In genomic region chr16:21301895-21302291, GRCh38 we compare ENCODE assay signal across 8 cellular contexts. TPM values are rescaled to one million over a fixed set of nuclear protein-coding genes. Genes with fewer than 3 reads are reported as not detected.
DNase-seq lines count a peak whose midpoint lies in the region; ATAC-seq and TF ChIP-seq lines count a peak whose summit lies in the region.

No MANE protein-coding gene starts in this region.

- H3K9me3 ChIP-seq in IMR-90 (ENCODE audit: control insufficient read depth, insufficient read depth, low read length) (no peaks in the 10 kb centered on the region), muscle layer of duodenum (ENCODE audit: control insufficient read depth in 1 of 2, low read length in 2 of 2) (no peaks in the 10 kb centered on the region)

- H3K27me3 ChIP-seq in IMR-90 (ENCODE audit: control insufficient read depth, insufficient read depth, low read length), result no peaks in the 10 kb centered on the region
- no peaks in the 10 kb centered on the region for H3K27me3 ChIP-seq in muscle layer of duodenum (ENCODE audit: low read depth, low read length)

- no peak overlapping the region; the same call in 1 of the 2 replicates for H3K14ac ChIP-seq in IMR-90 (replicated peaks; ENCODE audit: low read depth, low read length)

- TF ChIP-seq RAD21 in IMR-90 (IDR thresholded peaks at IDR 0.05; ENCODE audit: low read length), result no peak

- H2AK5ac ChIP-seq in IMR-90 (ENCODE audit: low read depth, low read length), result no peak overlapping the region

- peak overlapping the region; percentile 78 for H3K4me3 ChIP-seq in AG09309 (ENCODE audit: control insufficient read depth, low read depth, low read length)
- peak overlapping the region; percentile 71 for H3K4me3 ChIP-seq in IMR-90 (ENCODE audit: insufficient read depth, low read depth, low read length)
- H3K4me3 ChIP-seq in cardiac fibroblast (replicated peaks in 1 of 2; ENCODE audit: low read depth in 2 of 2, low read length in 2 of 2), result peak overlapping the region; percentile 82 to 86
- H3K4me3 ChIP-seq in muscle layer of duodenum (ENCODE audit: low read depth in 1 of 2, low read length in 2 of 2), result peak overlapping the region; percentile 74 to 89

- H3K36me3 ChIP-seq in IMR-90 (ENCODE audit: control insufficient read depth, insufficient read depth, low read length), result no peaks in the 10 kb centered on the region
- H3K36me3 ChIP-seq in muscle layer of duodenum (ENCODE audit: control insufficient read depth in 1 of 2, insufficient read depth in 2 of 2, low read length in 2 of 2), result no peaks in the 10 kb centered on the region

- peak overlapping the region; percentile 75 for H2AK9ac ChIP-seq in IMR-90 (replicated peaks; ENCODE audit: low read depth, low read length, poor library complexity)

- no peak for ATAC-seq in IMR-90 (ENCODE audit: low read depth)
- no peak for ATAC-seq in HG03520 (IDR thresholded peaks at IDR 0.05; ENCODE audit: unreplicated experiment)
- ATAC-seq in HG02852 (IDR thresholded peaks at IDR 0.05; ENCODE audit: unreplicated experiment), result no peak
- ATAC-seq in HG03460 (IDR thresholded peaks at IDR 0.05; ENCODE audit: unreplicated experiment), result no peak
- no peak for ATAC-seq in GM21381 (IDR thresholded peaks at IDR 0.05; ENCODE audit: unreplicated experiment)

- H3K9me1 ChIP-seq in IMR-90 (ENCODE audit: insufficient read depth, low read length), result no peaks in the 10 kb centered on the region

- peak overlapping the region; percentile 57 for H3K9ac ChIP-seq in IMR-90 (ENCODE audit: low read depth, low read length)

- H3K4me2 ChIP-seq in IMR-90 (ENCODE audit: low read depth, low read length), result peak overlapping the region; percentile 75

- dilution Hi-C loops in IMR-90 (cut with HindIII; ENCODE audit: low sequenced_read_pairs, unreplicated experiment), result no loop called here

- WGBS in IMR-90 (ENCODE audit: extremely low coverage in 2 of 2, insufficient read length in 1 of 2), 2 experiments, result 0% methylated on average over 8 of the region's 17 CpGs; no CpG with 5 or more reads in 1 of the 2 experiments

- in situ Hi-C loops in IMR-90 (cut with MboI; ENCODE audit: low sequenced_read_pairs), result no loop called here

- peaks cover 4% of the 10 kb centered on the region in 2 experiments; a peak in 2 of 4 replicates for H3K79me1 ChIP-seq in IMR-90 (ENCODE audit: low read depth in 1 of 2, low read length in 2 of 2)

- H4K91ac ChIP-seq in IMR-90 (ENCODE audit: insufficient read depth, low read depth, low read length), result no peak overlapping the region

- peak overlapping the region; percentile 26 for H3K27ac ChIP-seq in IMR-90 (ENCODE audit: insufficient read depth, low read length)
- no peak overlapping the region for H3K27ac ChIP-seq in muscle layer of duodenum (ENCODE audit: low read length)

- H2BK20ac ChIP-seq in IMR-90 (ENCODE audit: low read depth, low read length), result no peak overlapping the region

- H3K23ac ChIP-seq in IMR-90 (ENCODE audit: low read depth, low read length), result peak overlapping the region; percentile 55; the same call in 1 of the 2 replicates

- H3K4me1 ChIP-seq in IMR-90 (ENCODE audit: control insufficient read depth, insufficient read depth, low read length), result peaks cover 5% of the 10 kb centered on the region
- H3K4me1 ChIP-seq in muscle layer of duodenum (ENCODE audit: control insufficient read depth in 1 of 2, insufficient read depth in 2 of 2, low read length in 2 of 2), result peaks cover 0 to 15% of the 10 kb centered on the region in 2 donors

- peak overlapping the region; percentile 97 for H2AFZ ChIP-seq in IMR-90 (replicated peaks; ENCODE audit: low read length, poor library complexity)

- BruUV-seq in IMR-90 (replicated peaks; lab: Mats Ljungman, UMichigan), result no TSS peak

- DNase-seq in AG09309 (ENCODE audit: low read depth) (no peak), IMR-90 (peak; percentile 8), cardiac fibroblast (ENCODE audit: low read depth in 2 of 2) (no peak)

- POLR2A ChIA-PET in IMR-90 (lab: Charles Lee; ENCODE audit: unreplicated experiment), result no interaction called here

- peak overlapping the region; percentile 19; the same call in 1 of the 2 replicates for H3K56ac ChIP-seq in IMR-90 (ENCODE audit: extremely low read depth, insufficient read depth, low read length)

- H3K18ac ChIP-seq in IMR-90 (ENCODE audit: low read depth, low read length), result no peak overlapping the region

- CTCF ChIA-PET in IMR-90 (lab: Yijun Ruan, JAX), result interaction anchor here (2.0 kb wide), 1 partner anchor 113 kb away, joined by 5 read pairs; no protein-coding TSS in a partner anchor

- no peak overlapping the region for H2BK120ac ChIP-seq in IMR-90 (ENCODE audit: low read depth, low read length)

- no peak overlapping the region for H2BK15ac ChIP-seq in IMR-90 (ENCODE audit: low read depth, low read length)

- H4K5ac ChIP-seq in IMR-90 (ENCODE audit: low read depth, low read length), result no peak overlapping the region

- TF ChIP-seq CTCF in AG09309 (IDR thresholded peaks at IDR 0.05; ENCODE audit: control insufficient read depth, insufficient read depth, low read depth, low read length, missing control alignments), result no peak
- no peak for TF ChIP-seq CTCF in IMR-90 (conservative IDR thresholded peaks at IDR 0.05; ENCODE audit: low read depth, low read length)
- no peak for TF ChIP-seq CTCF in cardiac fibroblast (IDR thresholded peaks at IDR 0.05; ENCODE audit: low read depth, low read length)

- peak overlapping the region in 1 of 2 experiments; percentile 65; a peak in 3 of 4 replicates for H4K8ac ChIP-seq in IMR-90 (ENCODE audit: low read depth in 2 of 2, low read length in 2 of 2)

- H4K20me1 ChIP-seq in IMR-90 (ENCODE audit: insufficient read depth, low read length), result no peaks in the 10 kb centered on the region

- no peak for TF ChIP-seq POLR2A in IMR-90 (IDR thresholded peaks at IDR 0.05; ENCODE audit: low read depth, low read length)

- intact Hi-C loops in IMR-90 (cut with micrococcal nuclease), result loop anchor here (1.0 to 5.0 kb wide), 4 partner anchors 255 to 1375 kb away; partner anchors contain the start of genes ERI2 and REXO5

- H2BK5ac ChIP-seq in IMR-90 (ENCODE audit: low read depth, low read length, poor library complexity, severe bottlenecking), result peak overlapping the region; percentile 14

- no peak overlapping the region for H3K4ac ChIP-seq in IMR-90 (ENCODE audit: low read depth, low read length)

TF ChIP-seq in IMR-90, 13 proteins besides CTCF, POLR2A, EP300 and RAD21:
- TF ChIP-seq FOS (IDR thresholded peaks at IDR 0.05; ENCODE audit: low read depth, low read length) (no peak), MAZ (IDR thresholded peaks at IDR 0.05; ENCODE audit: borderline replicate concordance, low read depth, low read length) (no peak), USF2 (IDR thresholded peaks at IDR 0.05; ENCODE audit: low read depth, low read length) (no peak), RCOR1 (IDR thresholded peaks at IDR 0.05; ENCODE audit: insufficient replicate concordance, low read length) (no peak), MAFK (IDR thresholded peaks at IDR 0.05; ENCODE audit: low read depth, low read length) (no peak), SMC3 (IDR thresholded peaks at IDR 0.05; ENCODE audit: low read depth, low read length) (no peak), ELK1 (IDR thresholded peaks at IDR 0.05; ENCODE audit: borderline replicate concordance, low read depth, low read length) (no peak), NFE2L2 (IDR thresholded peaks at IDR 0.05; ENCODE audit: low read depth, low read length) (no peak), CHD1 (IDR thresholded peaks at IDR 0.05; ENCODE audit: low read depth, low read length) (no peak), CEBPB (IDR thresholded peaks at IDR 0.05; ENCODE audit: low read depth, low read length) (no peak), RFX5 (IDR thresholded peaks at IDR 0.05; ENCODE audit: low read depth, low read length) (no peak)

RNA-seq across cellular contexts. Expression of gene CRYM, which starts 23.8 kb away (rescaled TPM):
- not detected in 2 replicates for total RNA-seq in IMR-90 (2012; rRNA removed)
- not detected in 2 replicates for polyA plus RNA-seq in IMR-90 (2012; rRNA removed)
- 0.09 TPM in 1 of 2 replicates, not detected in the other for polyA plus RNA-seq in IMR-90 (2012; cell fraction: cytosol; rRNA removed)
- polyA plus RNA-seq in IMR-90 (2012; cell fraction: nucleus; rRNA removed; ENCODE audit: low replicate concordance), result 0.13 and 0.14 TPM in 2 replicates
